Comparison of ENCODE assay signal across 1 cellular context in genomic region chr2:133787207-133787606, GRCh38.
TF ChIP-seq lines count a peak whose summit lies in the region.

No MANE protein-coding gene starts in this region.

TF ChIP-seq in SK-N-SH, 30 proteins besides CTCF, POLR2A, EP300 and RAD21 (continued from another document):
- TF ChIP-seq REST (IDR thresholded peaks at IDR 0.05; ENCODE audit: low read depth, low read length) = no peak
- no peak for TF ChIP-seq MXI1 (IDR thresholded peaks at IDR 0.05; ENCODE audit: low read depth, low read length)
- TF ChIP-seq FOSL2 (IDR thresholded peaks at IDR 0.05; ENCODE audit: borderline replicate concordance, low read depth) = peak; percentile 69
- TF ChIP-seq JUND (IDR thresholded peaks at IDR 0.05) = peak; percentile 60; the same call in 1 of the 2 replicates
- TF ChIP-seq ZBTB33 (IDR thresholded peaks at IDR 0.05; ENCODE audit: borderline replicate concordance, low read depth) = 0 out of 2 replicates have a peak, but pooled peaks have one; percentile 25
- no peak; the same call in 1 of the 2 replicates for TF ChIP-seq TCF12 (IDR thresholded peaks at IDR 0.05)
